ENCODE assay signal across 16 cellular contexts in the genomic region with DNA sequence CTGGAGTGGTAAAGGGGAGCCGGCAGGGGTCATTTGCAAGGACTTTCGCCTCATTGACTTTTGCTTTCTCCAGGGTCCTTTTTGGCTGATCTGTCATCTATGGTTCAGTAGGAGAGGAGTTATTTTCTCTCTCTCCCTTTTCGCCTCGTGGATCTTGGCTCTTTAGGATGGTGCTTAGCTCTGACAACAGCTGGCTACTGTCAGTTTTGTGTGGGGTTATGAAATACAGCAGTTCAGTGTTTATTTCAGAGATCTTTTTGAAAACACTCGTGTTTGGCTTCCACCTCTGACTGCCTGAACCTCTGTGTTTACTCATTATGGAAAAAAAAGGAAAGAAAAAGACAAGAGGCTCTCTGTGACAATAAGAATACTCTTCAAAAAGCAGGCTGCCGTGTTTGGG.
DNase-seq lines count a peak whose midpoint lies in the region; ATAC-seq, FAIRE-seq and TF ChIP-seq lines count a peak whose summit lies in the region.
"Had no signal": no experiment of that assay in that cellular context is flagged by ENCODE, and none has a peak within 500 bp of the region (broad histone marks: within the 10 kb centered on the region; RNA-seq: fewer than 3 reads in every experiment).

No MANE protein-coding gene starts in this region.

- no peak for TF ChIP-seq CTCF in WI38 (IDR thresholded peaks at IDR 0.05; ENCODE audit: low read depth, low read length)

- in situ Hi-C loops in HAP-1 (cut with MboI; ENCODE audit: low sequenced_read_pairs), result loop anchor here (10.0 kb wide), 1 partner anchor 360 kb away; no protein-coding TSS in a partner anchor

- H3K27me3 ChIP-seq in HAP-1 (ENCODE audit: low read depth), result no peaks in the 10 kb centered on the region
- H3K27me3 ChIP-seq: BE2C had no signal

- ATAC-seq in sciatic nerve, result peak; percentile 57

- H3K9me3 ChIP-seq in HAP-1, result no peaks in the 10 kb centered on the region
- H3K9me3 ChIP-seq: BE2C had no signal

- H3K4me1 ChIP-seq in HAP-1, result no peaks in the 10 kb centered on the region

- intact Hi-C loops in sciatic nerve (cut with DNase I), result no loop called here

- DNase-seq in H54 (ENCODE audit: insufficient read length, low spot score), result no peak
- peak; percentile 69 for DNase-seq in left kidney (ENCODE audit: low read depth, low spot score)
- DNase-seq in sciatic nerve (ENCODE audit: low spot score), result no peak
- no peak for DNase-seq in hippocampal formation (lab: John Stamatoyannopoulos, UW)
- DNase-seq in NCI-H1694 (lab: John Stamatoyannopoulos, UW), result no peak
- no peak for DNase-seq in HAP-1 (ENCODE audit: low spot score in 2 of 2)
- DNase-seq: activated CD4-positive, alpha-beta T cell treated with anti-CD3 and anti-CD28 coated beads, Interleukin-2, amount 10 ng/mL, durations not matched to agents 24 days and 14 days; activated gamma-delta T cell; effector CD4-positive, alpha-beta T cell; NCI-H1436 treated with DMSO at 0.1 percent for 48 hours; NCI-H226; small intestine; stimulated activated CD4-positive, alpha-beta T cell treated with anti-CD3 and anti-CD28 coated beads, Interleukin-4, amount 100 ng/mL, for 4 hours had no signal

- no peak for TF ChIP-seq POLR2A in H54 (IDR thresholded peaks at IDR 0.05; ENCODE audit: low read depth, low read length)

- peak; percentile 74 for FAIRE-seq in H54 (lab: Jason Lieb, UNC)
- FAIRE-seq: D721Med, small intestine had no signal

- H3K36me3 ChIP-seq in HAP-1 (replicated peaks), result no peaks in the 10 kb centered on the region
- H3K36me3 ChIP-seq: BE2C had no signal

- H3K4me3 ChIP-seq in WI38 (ENCODE audit: low read depth, low read length), result 0 out of 2 replicates have a peak overlapping the region, but pooled peaks have one; percentile 10
- no peak overlapping the region for H3K4me3 ChIP-seq in HAP-1
